Comparison of ENCODE assay signal across 13 cellular contexts in genomic region chr7:6691609-6692106, GRCh38. TPM values are rescaled to one million over a fixed set of nuclear protein-coding genes. Genes with fewer than 3 reads are reported as not detected.
DNase-seq lines count a peak whose midpoint lies in the region; ATAC-seq, FAIRE-seq and TF ChIP-seq lines count a peak whose summit lies in the region.
"Had no signal": no experiment of that assay in that cellular context is flagged by ENCODE, and none has a peak within 500 bp of the region (broad histone marks: within the 10 kb centered on the region; RNA-seq: fewer than 3 reads in every experiment).

No MANE protein-coding gene starts in this region.

- H3F3A ChIP-seq in SK-N-SH (replicated peaks; ENCODE audit: insufficient read depth), result peaks cover 32% of the 10 kb centered on the region

- H2AFZ ChIP-seq in mesenchymal stem cell (ENCODE audit: low read depth, low read length) (no peak overlapping the region), SK-N-SH (ENCODE audit: low read depth) (no peak overlapping the region)

- H3K9ac ChIP-seq in mesenchymal stem cell (ENCODE audit: low read length) (no peak overlapping the region), SK-N-SH (no peak overlapping the region)

- H3K4me2 ChIP-seq in mesenchymal stem cell (ENCODE audit: low read length, poor library complexity, severe bottlenecking), result no peak overlapping the region
- H3K4me2 ChIP-seq in SK-N-SH, result no peak overlapping the region

- peak overlapping the region; percentile 22 for H3K4me3 ChIP-seq in CD4-positive, CD25-positive, alpha-beta regulatory T cell (ENCODE audit: low read depth, low read length)
- no peak overlapping the region for H3K4me3 ChIP-seq in HEK293 (ENCODE audit: low read depth, low read length)
- no peak overlapping the region for H3K4me3 ChIP-seq in bronchial epithelial cell (ENCODE audit: low read depth, low read length)
- H3K4me3 ChIP-seq in mesenchymal stem cell (ENCODE audit: insufficient read depth in 1 of 2, low read depth in 1 of 2, low read length in 2 of 2), result peak overlapping the region in 1 of 2 experiments; percentile 67
- H3K4me3 ChIP-seq in gastrocnemius medialis, result peak overlapping the region in 1 of 4 donors; percentile 46
- H3K4me3 ChIP-seq in SK-N-SH (ENCODE audit: low read depth in 2 of 2, low read length in 1 of 2), result peak overlapping the region in 1 of 2 experiments; percentile 23; a peak in 1 of 4 replicates
- H3K4me3 ChIP-seq: sigmoid colon, SJCRH30 had no signal

- peak; percentile 40 for FAIRE-seq in bronchial epithelial cell (lab: Jason Lieb, UNC)

- in situ Hi-C loops in gastrocnemius medialis (cut with MboI; ENCODE audit: low sequenced_read_pairs in 4 of 4), result no loop called here

- no peak for ATAC-seq in CD4-positive, CD25-positive, alpha-beta regulatory T cell (ENCODE audit: low read depth in 2 of 2)
- ATAC-seq in gastrocnemius medialis (no peak), esophagus mucosa (no peak)
- ATAC-seq: left ventricle myocardium superior had no signal

- H3K36me3 ChIP-seq in CD4-positive, CD25-positive, alpha-beta regulatory T cell (ENCODE audit: control insufficient read depth, insufficient read depth, low read length), result peaks cover 86% of the 10 kb centered on the region
- peaks cover 29 to 98% of the 10 kb centered on the region in 2 experiments for H3K36me3 ChIP-seq in HEK293 (ENCODE audit: control insufficient read depth in 2 of 2, insufficient read depth in 1 of 2, low read length in 2 of 2)
- H3K36me3 ChIP-seq in bronchial epithelial cell (ENCODE audit: control insufficient read depth, insufficient read depth, low read length), result peaks cover 40% of the 10 kb centered on the region
- H3K36me3 ChIP-seq in mesenchymal stem cell (ENCODE audit: control insufficient read depth in 1 of 2, insufficient read depth in 2 of 2, low read depth in 1 of 2, low read length in 2 of 2), result peaks cover 47 to 100% of the 10 kb centered on the region in 2 experiments
- H3K36me3 ChIP-seq in gastrocnemius medialis, result peaks cover 66 to 100% of the 10 kb centered on the region in 2 donors
- peaks cover 90 to 100% of the 10 kb centered on the region in 2 experiments for H3K36me3 ChIP-seq in SK-N-SH (replicated peaks in 1 of 2; ENCODE audit: control insufficient read depth in 1 of 2, insufficient read depth in 2 of 2, low read length in 1 of 2)

- H3K4me1 ChIP-seq in CD4-positive, CD25-positive, alpha-beta regulatory T cell (ENCODE audit: control insufficient read depth, insufficient read depth, low read length, poor library complexity, severe bottlenecking), result no peaks in the 10 kb centered on the region
- H3K4me1 ChIP-seq in HEK293 (ENCODE audit: control insufficient read depth, insufficient read depth, low read length) (no peaks in the 10 kb centered on the region), mesenchymal stem cell (ENCODE audit: control insufficient read depth, insufficient read depth, low read depth, low read length) (no peaks in the 10 kb centered on the region), gastrocnemius medialis (no peaks in the 10 kb centered on the region), SK-N-SH (ENCODE audit: control insufficient read depth in 1 of 2, insufficient read depth in 2 of 2, low read depth in 1 of 2, low read length in 1 of 2) (no peaks in the 10 kb centered on the region)
- H3K4me1 ChIP-seq: sigmoid colon, SJCRH30 had no signal

- H3K18ac ChIP-seq in mesenchymal stem cell (ENCODE audit: low read depth in 1 of 2, low read length in 2 of 2), result no peak overlapping the region

- no peak overlapping the region for H4K91ac ChIP-seq in mesenchymal stem cell (ENCODE audit: low read length)

- no peak overlapping the region for H3K27ac ChIP-seq in CD4-positive, CD25-positive, alpha-beta regulatory T cell (ENCODE audit: insufficient read depth, low read length, poor library complexity, severe bottlenecking)
- H3K27ac ChIP-seq in HEK293 (ENCODE audit: extremely low read depth, low read depth, low read length), result no peak overlapping the region
- H3K27ac ChIP-seq in mesenchymal stem cell (ENCODE audit: low read length, poor library complexity, severe bottlenecking), result no peak overlapping the region
- H3K27ac ChIP-seq in gastrocnemius medialis, result no peak overlapping the region
- H3K27ac ChIP-seq in SK-N-SH (ENCODE audit: low read depth in 2 of 2, low read length in 1 of 2), result no peak overlapping the region
- H3K27ac ChIP-seq: sigmoid colon, SJCRH30 had no signal

- peaks cover 13% of the 10 kb centered on the region for H3K79me1 ChIP-seq in mesenchymal stem cell (replicated peaks; ENCODE audit: low read length, poor library complexity, severe bottlenecking)

- H3K79me2 ChIP-seq in SK-N-SH (ENCODE audit: insufficient read depth), result peaks cover 6% of the 10 kb centered on the region; the same call in 1 of the 2 replicates

- intact Hi-C loops in gastrocnemius medialis (cut with DNase I; ENCODE audit: low total_unique reads), result no loop called here

- H3K27me3 ChIP-seq in CD4-positive, CD25-positive, alpha-beta regulatory T cell (ENCODE audit: control insufficient read depth, insufficient read depth, low read length), result no peaks in the 10 kb centered on the region
- H3K27me3 ChIP-seq in bronchial epithelial cell (ENCODE audit: control insufficient read depth, insufficient read depth, low read length), result no peaks in the 10 kb centered on the region
- H3K27me3 ChIP-seq in mesenchymal stem cell (ENCODE audit: control insufficient read depth in 1 of 2, insufficient read depth in 1 of 2, low read length in 2 of 2), result no peaks in the 10 kb centered on the region
- no peaks in the 10 kb centered on the region for H3K27me3 ChIP-seq in gastrocnemius medialis
- H3K27me3 ChIP-seq in SK-N-SH (ENCODE audit: insufficient read depth), result no peaks in the 10 kb centered on the region
- H3K27me3 ChIP-seq: sigmoid colon, SJCRH30 had no signal

- peak overlapping the region in 1 of 4 donors; percentile 21 for H3K4me3 Mint-ChIP-seq in CD4-positive, CD25-positive, alpha-beta regulatory T cell

- H3K9me3 Mint-ChIP-seq in CD4-positive, CD25-positive, alpha-beta regulatory T cell, result peaks cover 0 to 73% (median 35%) of the 10 kb centered on the region in 7 donors

- H3K23ac ChIP-seq in mesenchymal stem cell (ENCODE audit: low read length in 2 of 2), result no peak overlapping the region

- H3K36me3 Mint-ChIP-seq in CD4-positive, CD25-positive, alpha-beta regulatory T cell, result peaks cover 61% of the 10 kb centered on the region

- CTCF ChIA-PET in HEK293 (lab: Yijun Ruan, JAX) (no interaction called here), SK-N-SH (lab: Yijun Ruan, JAX) (no interaction called here)

- H3K9me3 ChIP-seq in CD4-positive, CD25-positive, alpha-beta regulatory T cell (ENCODE audit: control insufficient read depth in 2 of 2, low read length in 2 of 2), result peaks cover 92 to 100% of the 10 kb centered on the region in 2 experiments
- H3K9me3 ChIP-seq in HEK293 (ENCODE audit: control insufficient read depth, insufficient read depth, low read depth, low read length), result no peaks in the 10 kb centered on the region
- H3K9me3 ChIP-seq in mesenchymal stem cell (ENCODE audit: control insufficient read depth, low read length), result peaks cover 100% of the 10 kb centered on the region
- peaks cover 15 to 94% (median 65%) of the 10 kb centered on the region in 3 donors for H3K9me3 ChIP-seq in gastrocnemius medialis
- H3K9me3 ChIP-seq in SK-N-SH, result peaks cover 94% of the 10 kb centered on the region

- TF ChIP-seq EP300 in SK-N-SH (IDR thresholded peaks at IDR 0.05; ENCODE audit: borderline replicate concordance in 1 of 2, low read depth in 1 of 2, low read length in 1 of 2), result no peak

- no peak overlapping the region for H3K27ac Mint-ChIP-seq in CD4-positive, CD25-positive, alpha-beta regulatory T cell

- no peak overlapping the region for H2BK120ac ChIP-seq in mesenchymal stem cell (ENCODE audit: low read depth, low read length)

- H2AK5ac ChIP-seq in mesenchymal stem cell (ENCODE audit: low read length, severe bottlenecking), result no peak overlapping the region

- TF ChIP-seq RAD21 in SK-N-SH (IDR thresholded peaks at IDR 0.05; ENCODE audit: low read length), result no peak

- no peaks in the 10 kb centered on the region for H3K9me2 ChIP-seq in SK-N-SH

- TF ChIP-seq CTCF in HEK293 (tag by site-specific recombination; IDR thresholded peaks at IDR 0.05) (no peak), bronchial epithelial cell (IDR thresholded peaks at IDR 0.05; ENCODE audit: insufficient read depth, low read length, severe bottlenecking) (no peak), gastrocnemius medialis (IDR thresholded peaks at IDR 0.05 in 4 of 5, conservative IDR thresholded peaks at IDR 0.05 in 1 of 5) (no peak), SK-N-SH (IDR thresholded peaks at IDR 0.05) (no peak)

- H2BK15ac ChIP-seq in mesenchymal stem cell (ENCODE audit: low read depth, poor library complexity, severe bottlenecking), result no peak overlapping the region

- no peak overlapping the region for H2BK5ac ChIP-seq in mesenchymal stem cell (ENCODE audit: low read depth, low read length, poor library complexity, severe bottlenecking)

- POLR2A ChIA-PET in HEK293 (lab: Yijun Ruan, JAX), result no interaction called here
- POLR2A ChIA-PET in SK-N-SH (lab: Yijun Ruan, JAX), result no interaction called here

- H2BK12ac ChIP-seq in mesenchymal stem cell (ENCODE audit: low read length in 2 of 2), result no peak overlapping the region

- peaks cover 0 to 2% (median 0%) of the 10 kb centered on the region in 4 donors for H3K4me1 Mint-ChIP-seq in CD4-positive, CD25-positive, alpha-beta regulatory T cell

- H3K27me3 Mint-ChIP-seq in CD4-positive, CD25-positive, alpha-beta regulatory T cell, result no peaks in the 10 kb centered on the region

- WGBS in mesenchymal stem cell, result 100% methylated on average over 1 of the region's 5 CpGs
- 99% methylated on average over 5 of the region's 5 CpGs for WGBS in SK-N-SH (ENCODE audit: low lambda C conversion rate)

- no peak for TF ChIP-seq POLR2A in gastrocnemius medialis (IDR thresholded peaks at IDR 0.05)

- H3K14ac ChIP-seq in mesenchymal stem cell (ENCODE audit: low read length in 2 of 2), result no peak overlapping the region

- no peak overlapping the region for H3K4ac ChIP-seq in mesenchymal stem cell (ENCODE audit: low read depth in 1 of 2, low read length in 2 of 2)

- DNase-seq in CD4-positive, CD25-positive, alpha-beta regulatory T cell, result no peak
- DNase-seq in bronchial epithelial cell (ENCODE audit: low read depth), result peak; percentile 22
- peak; percentile 44 for DNase-seq in mesenchymal stem cell
- DNase-seq in gastrocnemius medialis, result no peak
- no peak for DNase-seq in SK-N-SH
- no peak for DNase-seq in activated effector memory CD4-positive, alpha-beta T cell treated with Interleukin-2 at 50 U/mL for 16 hours
- DNase-seq: activated CD4-positive, CD25-positive, alpha-beta regulatory T cell treated with anti-CD3 and anti-CD28 coated beads, Interleukin-2, amount 50 U/mL, for 72 hours; left ventricle myocardium superior; NCI-H345; sigmoid colon had no signal

- H4K20me1 ChIP-seq in SK-N-SH (ENCODE audit: insufficient read depth), result no peaks in the 10 kb centered on the region

- H4K8ac ChIP-seq in mesenchymal stem cell (ENCODE audit: low read length), result no peak overlapping the region

RNA-seq across cellular contexts. Expression of gene ZNF12, which starts 15.1 kb away (rescaled TPM):
- 27.0 TPM for total RNA-seq in CD4-positive, CD25-positive, alpha-beta regulatory T cell
- 10 to 100 TPM; 17.8 to 27.6 (median 23.2) TPM for polyA plus RNA-seq in CD4-positive, CD25-positive, alpha-beta regulatory T cell
- total RNA-seq in bronchial epithelial cell (12.6 and 16.4 TPM in 2 replicates), gastrocnemius medialis (1 to 10 TPM; 4.5 to 8.9 (median 5.3) TPM), esophagus mucosa (13.1 TPM)
- 8.9 TPM for polyA plus RNA-seq in mesenchymal stem cell (2013, experiment 1 of 2)
- polyA plus RNA-seq in mesenchymal stem cell (2013, experiment 2 of 2), result 9.4 TPM
- polyA plus RNA-seq in SK-N-SH (2012; rRNA removed), result 9.5 and 15.2 TPM in 2 replicates
- polyA plus RNA-seq in SK-N-SH (2012; cell fraction: cytosol; rRNA removed), result 9.3 and 10.2 TPM in 2 replicates
- 22.7 and 45.7 TPM in 2 replicates for polyA plus RNA-seq in SK-N-SH (2012; cell fraction: nucleus; rRNA removed)

RNA-seq across cellular contexts. Expression of gene ZNF316, which starts 54.5 kb away (rescaled TPM):
- 51.6 TPM for total RNA-seq in CD4-positive, CD25-positive, alpha-beta regulatory T cell
- polyA plus RNA-seq in CD4-positive, CD25-positive, alpha-beta regulatory T cell, result 1 to 10 TPM in 2 of 4 donors, under 1 TPM in 2; 0.81 to 1.5 (median 0.98) TPM
- total RNA-seq in bronchial epithelial cell (12.4 and 16.3 TPM in 2 replicates), gastrocnemius medialis (10 to 100 TPM; 11.4 to 19.1 (median 18.1) TPM), esophagus mucosa (10.4 TPM)
- polyA plus RNA-seq in mesenchymal stem cell (2013, experiment 1 of 2), result 6.9 TPM
- 6.4 TPM for polyA plus RNA-seq in mesenchymal stem cell (2013, experiment 2 of 2)
- 18.0 and 18.6 TPM in 2 replicates for polyA plus RNA-seq in SK-N-SH (2012; rRNA removed)
- polyA plus RNA-seq in SK-N-SH (2012; cell fraction: cytosol; rRNA removed), result 8.8 and 11.0 TPM in 2 replicates
- polyA plus RNA-seq in SK-N-SH (2012; cell fraction: nucleus; rRNA removed), result 82.5 and 113 TPM in 2 replicates

Comparison
In these comparisons a context has a peak if more than half of its experiments do, and no peak if none do; other contexts are left out.
1. DNase-seq: peak in bronchial epithelial cell (single experiment) and mesenchymal stem cell (single experiment); none in CD4-positive, CD25-positive, alpha-beta regulatory T cell (0 of 3), gastrocnemius medialis (0 of 2), SK-N-SH (single experiment) and activated effector memory CD4-positive, alpha-beta T cell treated with Interleukin-2 at 50 U/mL for 16 hours (single experiment).